ENCODE assay signal across 8 cellular contexts in the genomic region with DNA sequence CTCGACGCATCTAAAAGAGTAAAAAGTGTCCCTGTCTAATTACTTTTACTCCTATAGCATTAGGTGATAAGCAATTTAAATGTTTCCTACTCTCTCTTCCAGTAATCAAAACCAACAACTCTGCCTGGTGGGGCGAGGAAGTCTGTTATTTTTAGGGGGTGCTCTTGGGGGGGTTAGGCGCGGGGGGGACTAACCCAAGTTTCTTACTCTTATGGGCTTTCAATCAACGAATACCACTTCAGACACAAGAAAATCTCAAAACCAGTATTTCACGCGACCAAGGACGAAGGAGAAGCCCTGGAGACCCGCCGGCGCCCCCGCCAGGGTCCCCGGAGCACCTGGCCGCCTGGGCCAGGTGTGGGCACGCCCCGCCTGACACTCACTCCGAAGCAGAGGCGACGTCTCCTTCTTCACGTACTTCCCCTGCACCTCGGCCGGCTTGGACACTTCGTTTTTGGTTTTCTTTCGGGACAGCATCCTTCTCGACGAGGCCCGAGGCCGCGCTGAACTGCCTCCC. TPM values are rescaled to one million over a fixed set of nuclear protein-coding genes. Genes with fewer than 3 reads are reported as not detected.
DNase-seq lines count a peak whose midpoint lies in the region; ATAC-seq and TF ChIP-seq lines count a peak whose summit lies in the region.

No MANE protein-coding gene starts in this region.

- peaks cover 43% of the 10 kb centered on the region for H3K79me2 ChIP-seq in osteoblast (ENCODE audit: insufficient read depth, low read length)

- H3K4me3 Mint-ChIP-seq in WTC11 = no peak overlapping the region; the same call in 1 of the 2 replicates

- peaks cover 8% of the 10 kb centered on the region for H3K36me3 ChIP-seq in osteoblast (ENCODE audit: insufficient read depth, low read length)

- peaks cover 4% of the 10 kb centered on the region for H3K9me3 Mint-ChIP-seq in WTC11

- peak overlapping the region; percentile 98 for H3K27ac Mint-ChIP-seq in WTC11

- DNase-seq in DMS79 treated with DMSO at 0.1 percent for 48 hours (lab: John Stamatoyannopoulos, UW) (peak; percentile 74), WTC11 (ENCODE audit: low spot score) (peak; percentile 67), osteoblast (ENCODE audit: insufficient read length, low spot score, missing footprints) (no peak), RKO (ENCODE audit: low spot score) (no peak), A172 (ENCODE audit: low spot score) (no peak)

- no peaks in the 10 kb centered on the region for H4K20me1 ChIP-seq in osteoblast (ENCODE audit: insufficient read depth, low read length)

- H3K36me3 Mint-ChIP-seq in WTC11 = peaks cover 24% of the 10 kb centered on the region

- H3K27ac ChIP-seq in osteoblast (ENCODE audit: low read depth, low read length) = peak overlapping the region; percentile 87

- peak overlapping the region; percentile 91 for H3K4me2 ChIP-seq in osteoblast (ENCODE audit: insufficient read depth, low read length)

- H3K27me3 Mint-ChIP-seq in WTC11 (ENCODE audit: low read depth) = no peaks in the 10 kb centered on the region

- peaks cover 23% of the 10 kb centered on the region for H3K4me1 Mint-ChIP-seq in WTC11

- peak overlapping the region; percentile 50 for H2AFZ ChIP-seq in osteoblast (ENCODE audit: low read length)

- no peak for TF ChIP-seq CTCF in WTC11 (IDR thresholded peaks at IDR 0.05)
- no peak for TF ChIP-seq CTCF in osteoblast (IDR thresholded peaks at IDR 0.05; ENCODE audit: extremely low read depth, low read depth, low read length)

- no peaks in the 10 kb centered on the region for H3K27me3 ChIP-seq in osteoblast (ENCODE audit: insufficient read depth, low read length)

- H3K4me1 ChIP-seq in osteoblast (ENCODE audit: insufficient read depth, low read length) = no peaks in the 10 kb centered on the region

- CTCF ChIA-PET in WTC11 (lab: Charles Lee) = interaction anchor here (1.0 to 1.4 kb wide), 2 partner anchors 67 to 106 kb away, joined by 5 to 6 read pairs; no protein-coding TSS in a partner anchor

- no peaks in the 10 kb centered on the region for H3K9me3 ChIP-seq in osteoblast (ENCODE audit: low read depth, low read length)

- POLR2A ChIA-PET in WTC11 (lab: Charles Lee) = interaction anchor here (1.4 kb wide), 1 partner anchor 8 kb away, joined by 5 read pairs; no protein-coding TSS in a partner anchor

- ATAC-seq in GM19372 (IDR thresholded peaks at IDR 0.05; ENCODE audit: low read depth, unreplicated experiment) (peak; percentile 42), HG03432 (IDR thresholded peaks at IDR 0.05; ENCODE audit: unreplicated experiment) (peak; percentile 47), WTC11 (peak; percentile 71), esophagus mucosa (peak; percentile 56)

- H3K4me3 ChIP-seq in osteoblast (ENCODE audit: insufficient read depth, low read length) = peak overlapping the region; percentile 86

TF ChIP-seq in WTC11, 78 proteins besides CTCF, POLR2A, EP300 and RAD21:
- no peak for TF ChIP-seq ZBTB21 (CRISPR knock-in tag; IDR thresholded peaks at IDR 0.05; ENCODE audit: borderline replicate concordance)
- no peak for TF ChIP-seq TEAD4 (CRISPR knock-in tag; IDR thresholded peaks at IDR 0.05)
- no peak for TF ChIP-seq JUN (CRISPR knock-in tag; IDR thresholded peaks at IDR 0.05)
- TF ChIP-seq RORB (CRISPR knock-in tag; IDR thresholded peaks at IDR 0.05) = no peak
- TF ChIP-seq, protein P1, sequence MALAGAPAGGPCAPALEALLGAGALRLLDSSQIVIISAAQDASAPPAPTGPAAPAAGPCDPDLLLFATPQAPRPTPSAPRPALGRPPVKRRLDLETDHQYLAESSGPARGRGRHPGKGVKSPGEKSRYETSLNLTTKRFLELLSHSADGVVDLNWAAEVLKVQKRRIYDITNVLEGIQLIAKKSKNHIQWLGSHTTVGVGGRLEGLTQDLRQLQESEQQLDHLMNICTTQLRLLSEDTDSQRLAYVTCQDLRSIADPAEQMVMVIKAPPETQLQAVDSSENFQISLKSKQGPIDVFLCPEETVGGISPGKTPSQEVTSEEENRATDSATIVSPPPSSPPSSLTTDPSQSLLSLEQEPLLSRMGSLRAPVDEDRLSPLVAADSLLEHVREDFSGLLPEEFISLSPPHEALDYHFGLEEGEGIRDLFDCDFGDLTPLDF (CRISPR knock-in tag; IDR thresholded peaks at IDR 0.05) = no peak
- TF ChIP-seq, protein P2, sequence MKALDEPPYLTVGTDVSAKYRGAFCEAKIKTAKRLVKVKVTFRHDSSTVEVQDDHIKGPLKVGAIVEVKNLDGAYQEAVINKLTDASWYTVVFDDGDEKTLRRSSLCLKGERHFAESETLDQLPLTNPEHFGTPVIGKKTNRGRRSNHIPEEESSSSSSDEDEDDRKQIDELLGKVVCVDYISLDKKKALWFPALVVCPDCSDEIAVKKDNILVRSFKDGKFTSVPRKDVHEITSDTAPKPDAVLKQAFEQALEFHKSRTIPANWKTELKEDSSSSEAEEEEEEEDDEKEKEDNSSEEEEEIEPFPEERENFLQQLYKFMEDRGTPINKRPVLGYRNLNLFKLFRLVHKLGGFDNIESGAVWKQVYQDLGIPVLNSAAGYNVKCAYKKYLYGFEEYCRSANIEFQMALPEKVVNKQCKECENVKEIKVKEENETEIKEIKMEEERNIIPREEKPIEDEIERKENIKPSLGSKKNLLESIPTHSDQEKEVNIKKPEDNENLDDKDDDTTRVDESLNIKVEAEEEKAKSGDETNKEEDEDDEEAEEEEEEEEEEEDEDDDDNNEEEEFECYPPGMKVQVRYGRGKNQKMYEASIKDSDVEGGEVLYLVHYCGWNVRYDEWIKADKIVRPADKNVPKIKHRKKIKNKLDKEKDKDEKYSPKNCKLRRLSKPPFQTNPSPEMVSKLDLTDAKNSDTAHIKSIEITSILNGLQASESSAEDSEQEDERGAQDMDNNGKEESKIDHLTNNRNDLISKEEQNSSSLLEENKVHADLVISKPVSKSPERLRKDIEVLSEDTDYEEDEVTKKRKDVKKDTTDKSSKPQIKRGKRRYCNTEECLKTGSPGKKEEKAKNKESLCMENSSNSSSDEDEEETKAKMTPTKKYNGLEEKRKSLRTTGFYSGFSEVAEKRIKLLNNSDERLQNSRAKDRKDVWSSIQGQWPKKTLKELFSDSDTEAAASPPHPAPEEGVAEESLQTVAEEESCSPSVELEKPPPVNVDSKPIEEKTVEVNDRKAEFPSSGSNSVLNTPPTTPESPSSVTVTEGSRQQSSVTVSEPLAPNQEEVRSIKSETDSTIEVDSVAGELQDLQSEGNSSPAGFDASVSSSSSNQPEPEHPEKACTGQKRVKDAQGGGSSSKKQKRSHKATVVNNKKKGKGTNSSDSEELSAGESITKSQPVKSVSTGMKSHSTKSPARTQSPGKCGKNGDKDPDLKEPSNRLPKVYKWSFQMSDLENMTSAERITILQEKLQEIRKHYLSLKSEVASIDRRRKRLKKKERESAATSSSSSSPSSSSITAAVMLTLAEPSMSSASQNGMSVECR (CRISPR knock-in tag; IDR thresholded peaks at IDR 0.05; ENCODE audit: borderline replicate concordance) = no peak
- TF ChIP-seq, protein P3, sequence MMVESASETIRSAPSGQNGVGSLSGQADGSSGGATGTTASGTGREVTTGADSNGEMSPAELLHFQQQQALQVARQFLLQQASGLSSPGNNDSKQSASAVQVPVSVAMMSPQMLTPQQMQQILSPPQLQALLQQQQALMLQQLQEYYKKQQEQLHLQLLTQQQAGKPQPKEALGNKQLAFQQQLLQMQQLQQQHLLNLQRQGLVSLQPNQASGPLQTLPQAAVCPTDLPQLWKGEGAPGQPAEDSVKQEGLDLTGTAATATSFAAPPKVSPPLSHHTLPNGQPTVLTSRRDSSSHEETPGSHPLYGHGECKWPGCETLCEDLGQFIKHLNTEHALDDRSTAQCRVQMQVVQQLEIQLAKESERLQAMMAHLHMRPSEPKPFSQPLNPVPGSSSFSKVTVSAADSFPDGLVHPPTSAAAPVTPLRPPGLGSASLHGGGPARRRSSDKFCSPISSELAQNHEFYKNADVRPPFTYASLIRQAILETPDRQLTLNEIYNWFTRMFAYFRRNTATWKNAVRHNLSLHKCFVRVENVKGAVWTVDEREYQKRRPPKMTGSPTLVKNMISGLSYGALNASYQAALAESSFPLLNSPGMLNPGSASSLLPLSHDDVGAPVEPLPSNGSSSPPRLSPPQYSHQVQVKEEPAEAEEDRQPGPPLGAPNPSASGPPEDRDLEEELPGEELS (CRISPR knock-in tag; IDR thresholded peaks at IDR 0.05) = no peak
- no peak for TF ChIP-seq TEAD1 (CRISPR knock-in tag; IDR thresholded peaks at IDR 0.05)
- TF ChIP-seq, protein P4, sequence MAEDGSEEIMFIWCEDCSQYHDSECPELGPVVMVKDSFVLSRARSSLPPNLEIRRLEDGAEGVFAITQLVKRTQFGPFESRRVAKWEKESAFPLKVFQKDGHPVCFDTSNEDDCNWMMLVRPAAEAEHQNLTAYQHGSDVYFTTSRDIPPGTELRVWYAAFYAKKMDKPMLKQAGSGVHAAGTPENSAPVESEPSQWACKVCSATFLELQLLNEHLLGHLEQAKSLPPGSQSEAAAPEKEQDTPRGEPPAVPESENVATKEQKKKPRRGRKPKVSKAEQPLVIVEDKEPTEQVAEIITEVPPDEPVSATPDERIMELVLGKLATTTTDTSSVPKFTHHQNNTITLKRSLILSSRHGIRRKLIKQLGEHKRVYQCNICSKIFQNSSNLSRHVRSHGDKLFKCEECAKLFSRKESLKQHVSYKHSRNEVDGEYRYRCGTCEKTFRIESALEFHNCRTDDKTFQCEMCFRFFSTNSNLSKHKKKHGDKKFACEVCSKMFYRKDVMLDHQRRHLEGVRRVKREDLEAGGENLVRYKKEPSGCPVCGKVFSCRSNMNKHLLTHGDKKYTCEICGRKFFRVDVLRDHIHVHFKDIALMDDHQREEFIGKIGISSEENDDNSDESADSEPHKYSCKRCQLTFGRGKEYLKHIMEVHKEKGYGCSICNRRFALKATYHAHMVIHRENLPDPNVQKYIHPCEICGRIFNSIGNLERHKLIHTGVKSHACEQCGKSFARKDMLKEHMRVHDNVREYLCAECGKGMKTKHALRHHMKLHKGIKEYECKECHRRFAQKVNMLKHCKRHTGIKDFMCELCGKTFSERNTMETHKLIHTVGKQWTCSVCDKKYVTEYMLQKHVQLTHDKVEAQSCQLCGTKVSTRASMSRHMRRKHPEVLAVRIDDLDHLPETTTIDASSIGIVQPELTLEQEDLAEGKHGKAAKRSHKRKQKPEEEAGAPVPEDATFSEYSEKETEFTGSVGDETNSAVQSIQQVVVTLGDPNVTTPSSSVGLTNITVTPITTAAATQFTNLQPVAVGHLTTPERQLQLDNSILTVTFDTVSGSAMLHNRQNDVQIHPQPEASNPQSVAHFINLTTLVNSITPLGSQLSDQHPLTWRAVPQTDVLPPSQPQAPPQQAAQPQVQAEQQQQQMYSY (CRISPR knock-in tag; IDR thresholded peaks at IDR 0.05) = no peak

RNA-seq across cellular contexts. Expression of a gene that starts 0.6 kb away (rescaled TPM):
- 59.9 to 64.1 TPM (median 61.0 TPM) in 3 replicates for total RNA-seq in WTC11 (2021)
- total RNA-seq in esophagus mucosa = 16.4 TPM
- total RNA-seq in osteoblast = 44.2 and 50.1 TPM in 2 replicates
- 7.3 and 9.6 TPM in 2 replicates for total RNA-seq in A172 (2014; rRNA removed; shearing (Covaris generic))

Comparison
In these comparisons a context has a peak if more than half of its experiments do, and no peak if none do; other contexts are left out.
1. DNase-seq: peak in DMS79 treated with DMSO at 0.1 percent for 48 hours (single experiment) and WTC11 (single experiment); none in osteoblast (single experiment), RKO (single experiment) and A172 (single experiment).
2. Peak in every context shown above with its lines, with median percentiles within 50 percentile points of each other: ATAC-seq.